Comparison of ENCODE assay signal across 8 cellular contexts in the genomic region with DNA sequence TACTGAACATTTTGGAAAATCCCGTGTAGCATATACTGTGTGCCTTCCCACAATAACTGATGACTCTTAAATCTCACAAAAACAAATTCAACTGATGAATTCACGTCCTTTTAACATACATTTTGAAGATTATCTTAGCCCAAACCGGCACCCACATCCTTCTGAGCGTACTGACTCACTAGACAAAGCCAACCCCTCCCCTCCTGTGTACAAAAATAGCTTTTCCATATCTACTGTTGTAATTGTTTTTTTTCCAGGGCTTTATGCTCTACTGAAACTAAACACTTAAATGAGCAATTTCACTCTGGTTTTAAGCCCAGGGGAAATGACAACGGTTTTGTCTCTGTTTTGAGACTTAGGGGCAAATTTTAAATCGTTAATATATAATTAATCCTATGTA.
DNase-seq lines count a peak whose midpoint lies in the region; ATAC-seq and TF ChIP-seq lines count a peak whose summit lies in the region.

No MANE protein-coding gene starts in this region.

- ATAC-seq in GM19328 (IDR thresholded peaks at IDR 0.05; ENCODE audit: unreplicated experiment) (no peak), GM19023 (IDR thresholded peaks at IDR 0.05; ENCODE audit: unreplicated experiment) (no peak)

- no peak overlapping the region for H3K4me3 ChIP-seq in fibroblast of pulmonary artery (replicated peaks; ENCODE audit: low read depth, low read length)

- DNase-seq in KBM-7 (peak; percentile 44), fibroblast of pulmonary artery (ENCODE audit: low read depth) (peak; percentile 78), NCI-H187 treated with DMSO at 0.1 percent for 48 hours (lab: John Stamatoyannopoulos, UW) (no peak), kidney glomerular epithelial cell (lab: John Stamatoyannopoulos, UW) (no peak)
- peak; percentile 30 for DNase-seq in activated CD4-positive, alpha-beta T cell treated with anti-CD3 and anti-CD28 coated beads, Interleukin-2, amount 50 U/mL, for 1 hour
- peak in 5 of 6 experiments; percentile 17 to 78 (median 45) for DNase-seq in stimulated activated naive CD4-positive, alpha-beta T cell (lab: John Stamatoyannopoulos, UW)

- TF ChIP-seq CTCF in fibroblast of pulmonary artery (IDR thresholded peaks at IDR 0.05; ENCODE audit: low read length, missing control alignments) = no peak

- in situ Hi-C loops in KBM-7 (cut with MboI; ENCODE audit: low pct_unique_long_range_greater_than_20kb, low sequenced_read_pairs) = no loop called here

Comparison
In these comparisons a context has a peak if more than half of its experiments do, and no peak if none do; other contexts are left out.
1. DNase-seq: peak in KBM-7 (single experiment), activated CD4-positive, alpha-beta T cell treated with anti-CD3 and anti-CD28 coated beads, Interleukin-2, amount 50 U/mL, for 1 hour (single experiment), fibroblast of pulmonary artery (single experiment) and stimulated activated naive CD4-positive, alpha-beta T cell (5 of 6); none in NCI-H187 treated with DMSO at 0.1 percent for 48 hours (single experiment) and kidney glomerular epithelial cell (single experiment).